ENCODE assay signal across 8 cellular contexts in genomic region chr19:10106100-10106936, GRCh38. TPM values are rescaled to one million over a fixed set of nuclear protein-coding genes. Genes with fewer than 3 reads are reported as not detected.
A peak's percentile ranks its signal among the peaks of the same experiment; 100 is the strongest.
DNase-seq lines count a peak whose midpoint lies in the region; ATAC-seq, FAIRE-seq and TF ChIP-seq lines count a peak whose summit lies in the region.

TSS of gene PPAN (plus strand) at chr19:10106362. CDS start at chr19:10106395, 33 bp downstream.

- FAIRE-seq in G401.6 (lab: Jason Lieb, UNC): peak; percentile 97

- in situ Hi-C loops in SK-MEL-5 (cut with HindIII; ENCODE audit: low pct_unique_long_range_greater_than_20kb, low sequenced_read_pairs): no loop called here

- H3K27me3 ChIP-seq in foreskin keratinocyte (no peaks in the 10 kb centered on the region), neuron (ENCODE audit: insufficient read depth, low read length) (no peaks in the 10 kb centered on the region)

- DNase-seq in HFF-Myc (ENCODE audit: extremely low read depth, low read depth) (peak; percentile 92), NAMALWA (ENCODE audit: low spot score) (peak; percentile 98), SK-MEL-5 (ENCODE audit: low read depth, low spot score) (peak; percentile 97), foreskin keratinocyte (peak; percentile 85 to 92), stromal cell of bone marrow (ENCODE audit: low read depth) (peak; percentile 96)
- DNase-seq in activated naive CD4-positive, alpha-beta T cell (lab: John Stamatoyannopoulos, UW): peak; percentile 94 to 96 (median 95)

- peak; percentile 95 for ATAC-seq in foreskin keratinocyte

- peak within 1 kb of the TSS; percentile 82 for H3K27ac ChIP-seq in foreskin keratinocyte

- H3K36me3 ChIP-seq in neuron (ENCODE audit: insufficient read depth, low read length): peaks cover 34% of the 10 kb centered on the region

- no peaks in the 10 kb centered on the region for H3K9me3 ChIP-seq in neuron (ENCODE audit: low read length)

- TF ChIP-seq CTCF in HFF-Myc (IDR thresholded peaks at IDR 0.05; ENCODE audit: low read depth, low read length, missing control alignments) (no peak), foreskin keratinocyte (conservative IDR thresholded peaks at IDR 0.05) (no peak)

- no peaks in the 10 kb centered on the region for H3K4me1 ChIP-seq in foreskin keratinocyte
- H3K4me1 ChIP-seq in neuron (ENCODE audit: insufficient read depth, low read length): peaks cover 12% of the 10 kb centered on the region

- H2AFZ ChIP-seq in neuron (ENCODE audit: low read depth, low read length): peak within 1 kb of the TSS; percentile 31

- peak within 1 kb of the TSS; percentile 92 for H3K4me3 ChIP-seq in HFF-Myc (replicated peaks; ENCODE audit: low read depth, low read length)
- H3K4me3 ChIP-seq in neuron (ENCODE audit: low read length): peak within 1 kb of the TSS; percentile 84

RNA-seq across cellular contexts. Expression of gene PPAN, which starts in this region (rescaled TPM):
- total RNA-seq in SK-MEL-5 (2014; rRNA removed; shearing (Covaris generic)): 34.0 and 42.4 TPM in 2 replicates
- polyA plus RNA-seq in SK-MEL-5 (2015; cell fraction: cytosol; rRNA removed): 61.6 and 62.9 TPM in 2 replicates
- 138 and 141 TPM in 2 replicates for polyA plus RNA-seq in SK-MEL-5 (2015; cell fraction: nucleus; rRNA removed)
- 56.6 and 70.7 TPM in 2 replicates for total RNA-seq in foreskin keratinocyte
- 66.8 and 71.6 TPM in 2 replicates for polyA plus RNA-seq in foreskin keratinocyte

Comparison
In these comparisons a context has a peak if more than half of its experiments do, and no peak if none do; other contexts are left out.
1. Peak in every context shown above with its lines: DNase-seq, ATAC-seq, H3K4me3 ChIP-seq and H3K27ac ChIP-seq.